17 cellular contexts compared by ENCODE assay signal in genomic region chr14:75342762-75343599, GRCh38.
A peak's percentile ranks its signal among the peaks of the same experiment; 100 is the strongest.
DNase-seq lines count a peak whose midpoint lies in the region; ATAC-seq, FAIRE-seq and TF ChIP-seq lines count a peak whose summit lies in the region.
"Had no signal": no experiment of that assay in that cellular context is flagged by ENCODE, and none has a peak within 500 bp of the region (broad histone marks: within the 10 kb centered on the region; RNA-seq: fewer than 3 reads in every experiment).

No MANE protein-coding gene starts in this region.

- no peak for FAIRE-seq in small intestine (lab: Jason Lieb, UNC)
- FAIRE-seq: A204.1, D721Med had no signal

- H3K36me3 ChIP-seq in mammary epithelial cell (ENCODE audit: insufficient read depth, low read length) = no peaks in the 10 kb centered on the region
- H3K36me3 ChIP-seq in small intestine (ENCODE audit: control insufficient read depth in 2 of 2, insufficient read depth in 2 of 2, low read length in 2 of 2) = no peaks in the 10 kb centered on the region
- H3K36me3 ChIP-seq: transverse colon had no signal

- H3K4me1 ChIP-seq in mammary epithelial cell (ENCODE audit: insufficient read depth, low read length) (no peaks in the 10 kb centered on the region), small intestine (ENCODE audit: control insufficient read depth in 2 of 2, insufficient read depth in 1 of 2, low read depth in 1 of 2, low read length in 1 of 2) (no peaks in the 10 kb centered on the region)

- intact Hi-C loops in MCF 10A (cut with micrococcal nuclease) = no loop called here
- intact Hi-C loops in mammary epithelial cell (cut with micrococcal nuclease) = no loop called here

- H3K4me3 Mint-ChIP-seq in MCF 10A (ENCODE audit: unreplicated experiment) = no peak overlapping the region
- H3K4me3 Mint-ChIP-seq: brain; natural killer cell treated with Interleukin-12 subunit alpha and Interleukin-12 subunit beta and Interleukin-15 and Interleukin-18, amount 100 ng/mL, for 72 hours had no signal

- H4K20me1 ChIP-seq in mammary epithelial cell (ENCODE audit: insufficient read depth, low read length) = no peaks in the 10 kb centered on the region

- H3K27ac Mint-ChIP-seq in MCF 10A (ENCODE audit: low read depth, unreplicated experiment) = peak overlapping the region; percentile 14
- H3K27ac Mint-ChIP-seq: activated T-helper 2 cell treated with anti-CD3 and anti-CD28 coated beads, Interferon-gamma antibody, Interleukin-2, Interleukin-4, amounts not matched to agents 10 μg/mL and 5 μg/mL and 100 μg/mL, durations not matched to agents 14 hours and 24 hours and 36 hours; brain; natural killer cell treated with Interleukin-12 subunit alpha and Interleukin-12 subunit beta and Interleukin-15 and Interleukin-18, amount 100 ng/mL, for 72 hours had no signal

- H3K4me2 ChIP-seq in mammary epithelial cell (ENCODE audit: insufficient read depth, low read depth, low read length) = no peak overlapping the region

- TF ChIP-seq CTCF in MCF 10A (IDR thresholded peaks at IDR 0.05; ENCODE audit: unreplicated experiment) (no peak), mammary epithelial cell (conservative IDR thresholded peaks at IDR 0.05 in 1 of 2, IDR thresholded peaks at IDR 0.05 in 1 of 2; ENCODE audit: extremely low read depth in 1 of 2, insufficient read depth in 1 of 2, low read depth in 1 of 2, low read length in 2 of 2) (no peak)

- peaks cover 6% of the 10 kb centered on the region for H3K36me3 Mint-ChIP-seq in MCF 10A (ENCODE audit: insufficient read depth, unreplicated experiment)
- H3K36me3 Mint-ChIP-seq: brain; natural killer cell treated with Interleukin-12 subunit alpha and Interleukin-12 subunit beta and Interleukin-15 and Interleukin-18, amount 100 ng/mL, for 72 hours had no signal

- dilution Hi-C loops in mammary epithelial cell (cut with HindIII; ENCODE audit: low sequenced_read_pairs) = no loop called here

- peaks cover 9% of the 10 kb centered on the region for H3K9me3 Mint-ChIP-seq in MCF 10A (ENCODE audit: unreplicated experiment)
- H3K9me3 Mint-ChIP-seq: activated T-helper 2 cell treated with anti-CD3 and anti-CD28 coated beads, Interferon-gamma antibody, Interleukin-2, Interleukin-4, amounts not matched to agents 10 μg/mL and 5 μg/mL and 100 μg/mL, durations not matched to agents 14 hours and 24 hours and 36 hours; natural killer cell treated with Interleukin-12 subunit alpha and Interleukin-12 subunit beta and Interleukin-15 and Interleukin-18, amount 100 ng/mL, for 72 hours had no signal

- H3K9me3 ChIP-seq in mammary epithelial cell (replicated peaks; ENCODE audit: insufficient read depth, low read length) (no peaks in the 10 kb centered on the region), small intestine (ENCODE audit: control insufficient read depth, low read depth) (no peaks in the 10 kb centered on the region)
- H3K9me3 ChIP-seq: transverse colon had no signal

- H3K4me1 Mint-ChIP-seq in MCF 10A (ENCODE audit: insufficient read depth, unreplicated experiment) = peaks cover 15% of the 10 kb centered on the region

- H3K27ac ChIP-seq in mammary epithelial cell (ENCODE audit: insufficient read depth, low read depth, low read length) (no peak overlapping the region), caudate nucleus (ENCODE audit: low read depth, low read length) (peak overlapping the region; percentile 63), small intestine (ENCODE audit: low read depth in 1 of 2, low read length in 1 of 2) (no peak overlapping the region)

- no peak overlapping the region for H3K9ac ChIP-seq in mammary epithelial cell (ENCODE audit: insufficient read depth, low read length)

- CTCF ChIA-PET in MCF 10A (lab: Yijun Ruan, JAX) = interaction anchor here (0.6 to 1.0 kb wide), 3 partner anchors 33 to 601 kb away, joined by 3 to 4 read pairs (median 3); no protein-coding TSS in a partner anchor
- CTCF ChIA-PET in mammary epithelial cell (lab: Charles Lee; ENCODE audit: low non-redundant PET) = no interaction called here

- no TSS peak for BruUV-seq in MCF 10A (replicated peaks; lab: Mats Ljungman, UMichigan)
- BruUV-seq in mammary epithelial cell (replicated peaks; lab: Mats Ljungman, UMichigan) = no TSS peak

- 57% methylated on average over 4 of the region's 4 CpGs for WGBS in mammary epithelial cell (ENCODE audit: low coverage, missing lambda C conversion rate)
- WGBS in small intestine, 3 donors = 63 to 68% (median 65%) methylated on average over 4 of the region's 4 CpGs

- POLR2A ChIA-PET in MCF 10A (lab: Yijun Ruan, JAX) = interaction anchor here (0.7 to 1.1 kb wide), 2 partner anchors 14 to 71 kb away, joined by 3 read pairs; no protein-coding TSS in a partner anchor

- H3K27me3 Mint-ChIP-seq in MCF 10A (ENCODE audit: insufficient read depth, unreplicated experiment) = no peaks in the 10 kb centered on the region

- in situ Hi-C loops in mammary epithelial cell (cut with MboI; ENCODE audit: low sequenced_read_pairs in 2 of 2) = no loop called here

- DNase-seq in MCF 10A (ENCODE audit: unreplicated experiment) (no peak), mammary epithelial cell (no peak), caudate nucleus (lab: John Stamatoyannopoulos, UW) (peak in 27 of 61 donors; percentile 4 to 87 (median 31)), mucosa of gallbladder (ENCODE audit: low spot score) (no peak), NCI-H2171 treated with DMSO at 0.1 percent for 48 hours (lab: John Stamatoyannopoulos, UW) (no peak), small intestine (no peak)
- DNase-seq: activated CD4-positive, alpha-beta T cell treated with anti-CD3 and anti-CD28 coated beads for 48 hours; effector memory CD4-positive, alpha-beta T cell; NCI-H2107; transverse colon had no signal

- no peak overlapping the region for H2AFZ ChIP-seq in mammary epithelial cell (ENCODE audit: low read depth, low read length)

- H3K27me3 ChIP-seq in mammary epithelial cell (ENCODE audit: insufficient read depth, low read length) (peaks cover 5% of the 10 kb centered on the region), small intestine (ENCODE audit: control insufficient read depth in 2 of 2, insufficient read depth in 2 of 2, low read length in 2 of 2) (no peaks in the 10 kb centered on the region)
- H3K27me3 ChIP-seq: transverse colon had no signal

- ATAC-seq in HG03159 (IDR thresholded peaks at IDR 0.05; ENCODE audit: unreplicated experiment) (peak; percentile 54), GM19463 (IDR thresholded peaks at IDR 0.05; ENCODE audit: unreplicated experiment) (no peak)
- ATAC-seq: natural killer cell treated with Interleukin-12 subunit alpha and Interleukin-12 subunit beta and Interleukin-15 and Interleukin-18, amount 100 ng/mL, for 72 hours had no signal

- H3K4me3 ChIP-seq in mammary epithelial cell (replicated peaks in 1 of 3; ENCODE audit: insufficient read depth in 1 of 3, low read depth in 2 of 3, low read length in 3 of 3) (no peak overlapping the region), small intestine (ENCODE audit: low read depth in 1 of 2, low read length in 2 of 2) (no peak overlapping the region)
- H3K4me3 ChIP-seq: transverse colon had no signal

- H3K79me2 ChIP-seq in mammary epithelial cell (ENCODE audit: insufficient read depth, low read length) = no peaks in the 10 kb centered on the region
